8 cellular contexts compared by ENCODE assay signal in genomic region chr1:116377564-116378529, GRCh38. TPM values are rescaled to one million over a fixed set of nuclear protein-coding genes. Genes with fewer than 3 reads are reported as not detected.
A peak's percentile ranks its signal among the peaks of the same experiment; 100 is the strongest.
DNase-seq lines count a peak whose midpoint lies in the region; ATAC-seq, FAIRE-seq and TF ChIP-seq lines count a peak whose summit lies in the region.

No MANE protein-coding gene starts in this region.

- H3K27ac Mint-ChIP-seq in CD8-positive, alpha-beta T cell: peak overlapping the region; percentile 95

- H3K4me1 Mint-ChIP-seq in CD8-positive, alpha-beta T cell (ENCODE audit: low read depth): peaks cover 85% of the 10 kb centered on the region

- peaks cover 26% of the 10 kb centered on the region for H3K36me3 Mint-ChIP-seq in CD8-positive, alpha-beta T cell

- peaks cover 69% of the 10 kb centered on the region for H3K4me1 ChIP-seq in CD8-positive, alpha-beta T cell (ENCODE audit: insufficient read depth, low read length)
- H3K4me1 ChIP-seq in body of pancreas: peaks cover 87% of the 10 kb centered on the region

- H3K27me3 ChIP-seq in CD8-positive, alpha-beta T cell (ENCODE audit: insufficient read depth, low read length): no peaks in the 10 kb centered on the region
- H3K27me3 ChIP-seq in body of pancreas: no peaks in the 10 kb centered on the region

- ATAC-seq in CD8-positive, alpha-beta T cell: peak; percentile 58
- ATAC-seq in HG03354 (IDR thresholded peaks at IDR 0.05; ENCODE audit: poor library complexity, severe bottlenecking, unreplicated experiment): peak; percentile 76
- ATAC-seq in body of pancreas: peak; percentile 34

- H3K4me3 Mint-ChIP-seq in CD8-positive, alpha-beta T cell: peak overlapping the region; percentile 85

- DNase-seq in CD8-positive, alpha-beta T cell: peak in 4 of 7 experiments; percentile 6 to 61 (median 38)
- DNase-seq in GM19239 (ENCODE audit: insufficient read length, low spot score): peak; percentile 24
- peak; percentile 66 for DNase-seq in RWPE1 (ENCODE audit: low spot score)
- DNase-seq in body of pancreas: peak; percentile 41 to 67 (median 62)
- DNase-seq in smooth muscle cell of the brain vasculature (ENCODE audit: low read depth, low spot score): peak; percentile 69
- DNase-seq in DMS153 treated with DMSO at 0.1 percent for 48 hours (lab: John Stamatoyannopoulos, UW; ENCODE audit: unreplicated experiment): no peak

- no peaks in the 10 kb centered on the region for H3K9me3 ChIP-seq in CD8-positive, alpha-beta T cell (ENCODE audit: low read length)
- H3K9me3 ChIP-seq in body of pancreas: no peaks in the 10 kb centered on the region

- no peaks in the 10 kb centered on the region for H3K36me3 ChIP-seq in CD8-positive, alpha-beta T cell (ENCODE audit: insufficient read depth, low read length)
- no peaks in the 10 kb centered on the region for H3K36me3 ChIP-seq in body of pancreas (replicated peaks in 1 of 2; ENCODE audit: insufficient read depth in 1 of 2, low read depth in 2 of 2)

- H3K27ac ChIP-seq in CD8-positive, alpha-beta T cell (ENCODE audit: low read depth, low read length): peak overlapping the region; percentile 92
- H3K27ac ChIP-seq in RWPE1 (peak overlapping the region; percentile 95), body of pancreas (peak overlapping the region; percentile 79 to 98 (median 90))

- peak overlapping the region; percentile 24 for H3K4me3 ChIP-seq in CD8-positive, alpha-beta T cell (ENCODE audit: low read depth, low read length)
- H3K4me3 ChIP-seq in body of pancreas: no peak overlapping the region

- POLR2A ChIA-PET in CD8-positive, alpha-beta T cell (lab: Charles Lee): interaction anchor here (1.2 to 5.5 kb wide), 4 partner anchors 11 to 51 kb away, joined by 3 to 40 read pairs (median 7); no protein-coding TSS in a partner anchor
- POLR2A ChIA-PET in RWPE1 (lab: Yijun Ruan, JAX; ENCODE audit: low non-redundant PET): no interaction called here

- intact Hi-C loops in CD8-positive, alpha-beta T cell (cut with DNase I, micrococcal nuclease): loop anchor here (1.0 to 10.0 kb wide), 10 partner anchors 12 to 1313 kb away; partner anchors contain the start of genes CD2 (in 1 of the 2) and TENT5C (in 1 of the 2)
- intact Hi-C loops in body of pancreas (cut with DNase I): no loop called here

- no peaks in the 10 kb centered on the region for H3K27me3 Mint-ChIP-seq in CD8-positive, alpha-beta T cell (ENCODE audit: low read depth)

- H3K9me3 Mint-ChIP-seq in CD8-positive, alpha-beta T cell: no peaks in the 10 kb centered on the region

- no peak for TF ChIP-seq CTCF in CD8-positive, alpha-beta T cell (IDR thresholded peaks at IDR 0.05)
- TF ChIP-seq CTCF in RWPE1 (conservative IDR thresholded peaks at IDR 0.05; ENCODE audit: low read depth) (no peak), body of pancreas (IDR thresholded peaks at IDR 0.05) (no peak)

- TF ChIP-seq POLR2A in body of pancreas (IDR thresholded peaks at IDR 0.05): peak in 1 of 3 donors; percentile 46

- FAIRE-seq in GM19239 (lab: Jason Lieb, UNC) (peak; percentile 86), islet of Langerhans (lab: Jason Lieb, UNC) (peak; percentile 81)

- CTCF ChIA-PET in CD8-positive, alpha-beta T cell (lab: Charles Lee): no interaction called here
- CTCF ChIA-PET in RWPE1 (lab: Yijun Ruan, JAX): interaction anchor here (2.4 kb wide), 1 partner anchor 239 kb away, joined by 10 read pairs; no protein-coding TSS in a partner anchor

- WGBS in body of pancreas, 2 donors: 14% methylated on average over 13 of the region's 13 CpGs

RNA-seq across cellular contexts. Expression of gene ATP1A1, which starts 4.8 kb away (rescaled TPM):
- 100 to 1,000 TPM; 204 to 211 TPM for total RNA-seq in CD8-positive, alpha-beta T cell
- total RNA-seq in body of pancreas: 100 to 1,000 TPM; 423 to 593 TPM
